In the genomic region with DNA sequence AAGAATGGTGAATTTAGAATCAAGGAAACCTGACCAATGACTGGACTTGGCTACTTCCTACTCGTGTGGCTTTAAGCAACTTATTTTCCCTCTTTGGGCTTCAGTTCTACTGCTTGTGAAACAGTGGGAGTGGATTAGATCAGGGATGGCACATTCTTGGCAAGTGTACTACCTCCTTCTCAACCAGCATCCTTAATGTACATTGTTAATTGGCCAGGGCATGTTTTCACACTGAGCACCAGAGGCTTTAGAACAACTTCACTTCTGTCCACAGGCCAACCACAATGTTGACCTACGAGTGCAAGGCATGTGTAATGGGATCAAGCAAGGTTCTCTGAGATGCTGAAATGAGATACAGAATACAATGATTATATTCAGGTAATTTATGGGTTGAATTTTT, we compare ENCODE assay signal across 18 cellular contexts.
DNase-seq lines count a peak whose midpoint lies in the region; ATAC-seq and TF ChIP-seq lines count a peak whose summit lies in the region.
"Had no signal": no experiment of that assay in that cellular context is flagged by ENCODE, and none has a peak within 500 bp of the region (broad histone marks: within the 10 kb centered on the region; RNA-seq: fewer than 3 reads in every experiment).

No MANE protein-coding gene starts in this region.

- H3K4me3 ChIP-seq in BJ (ENCODE audit: low read depth, low read length) (no peak overlapping the region), mesenchymal stem cell (ENCODE audit: insufficient read depth in 1 of 2, low read depth in 1 of 2, low read length in 2 of 2) (no peak overlapping the region)
- H3K4me3 ChIP-seq: HAP-1 had no signal

- DNase-seq in BJ (ENCODE audit: low read depth), result peak; percentile 17
- peak; percentile 7 for DNase-seq in HT1080 (ENCODE audit: low read depth)
- peak; percentile 22 for DNase-seq in mesenchymal stem cell
- DNase-seq in stromal cell of bone marrow (ENCODE audit: low read depth), result peak; percentile 29
- DNase-seq in head of caudate nucleus, result no peak
- DNase-seq in natural killer cell treated with Interleukin-12 subunit alpha and Interleukin-12 subunit beta and Interleukin-15 and Interleukin-18, amount 100 ng/mL, for 72 hours (ENCODE audit: low spot score), result no peak
- DNase-seq: BE2C; CD8-positive, alpha-beta T cell; DND-41; Kasumi-1; NCI-H1417; NCI-H2029; NCI-H2171 treated with DMSO at 0.1 percent for 48 hours; NCI-H510A; Right ventricle myocardium superior had no signal

- no peak overlapping the region for H2AK5ac ChIP-seq in mesenchymal stem cell (ENCODE audit: low read length, severe bottlenecking)

- H3K4me2 ChIP-seq in mesenchymal stem cell (ENCODE audit: low read length, poor library complexity, severe bottlenecking), result no peak overlapping the region

- no peaks in the 10 kb centered on the region for H3K36me3 Mint-ChIP-seq in natural killer cell treated with Interleukin-12 subunit alpha and Interleukin-12 subunit beta and Interleukin-15 and Interleukin-18, amount 100 ng/mL, for 72 hours
- H3K36me3 Mint-ChIP-seq: CD8-positive, alpha-beta T cell had no signal

- no peak overlapping the region for H3K27ac ChIP-seq in mesenchymal stem cell (ENCODE audit: low read length, poor library complexity, severe bottlenecking)

- H3K9me3 ChIP-seq in mesenchymal stem cell (ENCODE audit: control insufficient read depth, low read length), result no peaks in the 10 kb centered on the region
- H3K9me3 ChIP-seq: BE2C, HAP-1 had no signal

- no peak overlapping the region for H3K23ac ChIP-seq in mesenchymal stem cell (ENCODE audit: low read length in 2 of 2)

- H2BK5ac ChIP-seq in mesenchymal stem cell (ENCODE audit: low read depth, low read length, poor library complexity, severe bottlenecking), result no peak overlapping the region

- H4K8ac ChIP-seq in mesenchymal stem cell (ENCODE audit: low read length), result no peak overlapping the region

- no peak overlapping the region for H3K27ac Mint-ChIP-seq in natural killer cell treated with Interleukin-12 subunit alpha and Interleukin-12 subunit beta and Interleukin-15 and Interleukin-18, amount 100 ng/mL, for 72 hours
- H3K27ac Mint-ChIP-seq: CD8-positive, alpha-beta T cell had no signal

- TF ChIP-seq CTCF in BJ (IDR thresholded peaks at IDR 0.05; ENCODE audit: insufficient read depth, low read depth, low read length), result no peak

- no peak overlapping the region for H3K4me3 Mint-ChIP-seq in natural killer cell treated with Interleukin-12 subunit alpha and Interleukin-12 subunit beta and Interleukin-15 and Interleukin-18, amount 100 ng/mL, for 72 hours
- H3K4me3 Mint-ChIP-seq: CD8-positive, alpha-beta T cell had no signal

- CTCF ChIA-PET in BJ (lab: Yijun Ruan, JAX), result no interaction called here

- H3K4ac ChIP-seq in mesenchymal stem cell (ENCODE audit: low read depth in 1 of 2, low read length in 2 of 2), result no peak overlapping the region

- 50% methylated on average over 2 of the region's 2 CpGs for WGBS in mesenchymal stem cell

- H3K4me1 ChIP-seq in mesenchymal stem cell (ENCODE audit: control insufficient read depth, insufficient read depth, low read depth, low read length), result no peaks in the 10 kb centered on the region
- H3K4me1 ChIP-seq: BE2C, HAP-1 had no signal

- no peaks in the 10 kb centered on the region for H3K79me1 ChIP-seq in mesenchymal stem cell (replicated peaks; ENCODE audit: low read length, poor library complexity, severe bottlenecking)

- no peak overlapping the region for H2BK15ac ChIP-seq in mesenchymal stem cell (ENCODE audit: low read depth, poor library complexity, severe bottlenecking)

- POLR2A ChIA-PET in BJ (lab: Charles Lee), result no interaction called here

- H3K36me3 ChIP-seq in BJ (ENCODE audit: control insufficient read depth, insufficient read depth, low read length), result no peaks in the 10 kb centered on the region
- no peaks in the 10 kb centered on the region for H3K36me3 ChIP-seq in mesenchymal stem cell (ENCODE audit: control insufficient read depth in 1 of 2, insufficient read depth in 2 of 2, low read depth in 1 of 2, low read length in 2 of 2)
- H3K36me3 ChIP-seq: BE2C, HAP-1 had no signal

- H2AFZ ChIP-seq in mesenchymal stem cell (ENCODE audit: low read depth, low read length), result no peak overlapping the region

- intact Hi-C loops in head of caudate nucleus (cut with DNase I), result no loop called here

- ATAC-seq in GM18861 (IDR thresholded peaks at IDR 0.05; ENCODE audit: unreplicated experiment), result no peak
- ATAC-seq in natural killer cell treated with Interleukin-12 subunit alpha and Interleukin-12 subunit beta and Interleukin-15 and Interleukin-18, amount 100 ng/mL, for 72 hours, result no peak
- ATAC-seq: CD8-positive, alpha-beta T cell; Panc1 had no signal

- peaks cover 3% of the 10 kb centered on the region for H3K9me3 Mint-ChIP-seq in natural killer cell treated with Interleukin-12 subunit alpha and Interleukin-12 subunit beta and Interleukin-15 and Interleukin-18, amount 100 ng/mL, for 72 hours
- H3K9me3 Mint-ChIP-seq: CD8-positive, alpha-beta T cell had no signal

- H2BK120ac ChIP-seq in mesenchymal stem cell (ENCODE audit: low read depth, low read length), result no peak overlapping the region

- H3K27me3 ChIP-seq in BJ (ENCODE audit: control insufficient read depth, insufficient read depth, low read length), result no peaks in the 10 kb centered on the region
- no peaks in the 10 kb centered on the region for H3K27me3 ChIP-seq in mesenchymal stem cell (ENCODE audit: control insufficient read depth in 1 of 2, insufficient read depth in 1 of 2, low read length in 2 of 2)
- H3K27me3 ChIP-seq: BE2C had no signal

- no peak overlapping the region for H3K14ac ChIP-seq in mesenchymal stem cell (ENCODE audit: low read length in 2 of 2)

- no peak overlapping the region for H3K9ac ChIP-seq in mesenchymal stem cell (ENCODE audit: low read length)

- H3K4me1 Mint-ChIP-seq in natural killer cell treated with Interleukin-12 subunit alpha and Interleukin-12 subunit beta and Interleukin-15 and Interleukin-18, amount 100 ng/mL, for 72 hours (ENCODE audit: low read depth in 2 of 2), result no peaks in the 10 kb centered on the region

- no peak overlapping the region for H3K18ac ChIP-seq in mesenchymal stem cell (ENCODE audit: low read depth in 1 of 2, low read length in 2 of 2)

- peaks cover 1 to 10% of the 10 kb centered on the region in 2 donors for H3K27me3 Mint-ChIP-seq in natural killer cell treated with Interleukin-12 subunit alpha and Interleukin-12 subunit beta and Interleukin-15 and Interleukin-18, amount 100 ng/mL, for 72 hours

- no peak overlapping the region for H4K91ac ChIP-seq in mesenchymal stem cell (ENCODE audit: low read length)

- H2BK12ac ChIP-seq in mesenchymal stem cell (ENCODE audit: low read length in 2 of 2), result no peak overlapping the region

Comparison
In these comparisons a context has a peak if more than half of its experiments do, and no peak if none do; other contexts are left out.
1. DNase-seq: peak in BJ (single experiment), HT1080 (single experiment), mesenchymal stem cell (single experiment) and stromal cell of bone marrow (single experiment); none in head of caudate nucleus (0 of 42) and natural killer cell treated with Interleukin-12 subunit alpha and Interleukin-12 subunit beta and Interleukin-15 and Interleukin-18, amount 100 ng/mL, for 72 hours (single experiment).